ENCODE assay signal across 8 cellular contexts in genomic region chr6:32968093-32968769, GRCh38. TPM values are rescaled to one million over a fixed set of nuclear protein-coding genes. Genes with fewer than 3 reads are reported as not detected.
DNase-seq lines count a peak whose midpoint lies in the region; ATAC-seq and TF ChIP-seq lines count a peak whose summit lies in the region.

BRD2 (plus strand) TSS chr6:32968594; CDS start chr6:32972899, 4,305 bp downstream.

- peaks cover 41 to 59% (median 42%) of the 10 kb centered on the region in 3 donors for H3K4me1 Mint-ChIP-seq in T-cell

- in situ Hi-C loops in transverse colon (cut with MboI; ENCODE audit: low pct_ligation_motif_present in 1 of 4, low pct_unique_long_range_greater_than_20kb in 1 of 4, low sequenced_read_pairs in 3 of 4), result loop anchor here in 1 of 4 donors (25.0 kb wide), 1 partner anchor 444 kb away; the partner anchor contains the start of genes CUTA, PHF1 and SYNGAP1

- H3K27ac ChIP-seq in adipose tissue (ENCODE audit: low read depth, low read length) (peak within 1 kb of the TSS; percentile 100), transverse colon (peak within 1 kb of the TSS; percentile 98 to 100 (median 99))

- 0% methylated on average over 51 to 55 of the region's 55 CpGs for WGBS in adipose tissue, 3 donors
- WGBS in transverse colon (ENCODE audit: low coverage in 1 of 2), 2 donors, result 0% methylated on average over 38 of the region's 55 CpGs; no CpG with 5 or more reads in 1 of the 2 donors

- CTCF ChIA-PET in T-cell (lab: Charles Lee), result interaction anchor here (0.6 to 14.4 kb wide), 14 partner anchors 10 to 115 kb away, joined by 3 to 207 read pairs (median 5); partner anchors contain the start of genes HLA-DMA (in 1 of the 2), HLA-DMB (in 1 of the 2), HLA-DPB1 (in 1 of the 2) and PSMB9 (in 1 of the 2)

- DNase-seq in GF-D8 (lab: John Stamatoyannopoulos, UW), result peak; percentile 88
- DNase-seq in NCI-H1436 (lab: John Stamatoyannopoulos, UW), result peak; percentile 94
- peak; percentile 92 to 98 (median 96) for DNase-seq in T-cell
- peak; percentile 99 for DNase-seq in cardiac septum (ENCODE audit: low spot score)
- DNase-seq in pons (ENCODE audit: low spot score), result peak; percentile 99
- peak; percentile 97 for DNase-seq in transverse colon

- TF ChIP-seq EP300 in transverse colon (IDR thresholded peaks at IDR 0.05; ENCODE audit: low read depth), result no peak

- peaks cover 6 to 32% (median 23%) of the 10 kb centered on the region in 4 donors for H3K4me1 ChIP-seq in transverse colon

- ATAC-seq in HG02678 (IDR thresholded peaks at IDR 0.05; ENCODE audit: unreplicated experiment) (peak; percentile 41), T-cell (replicated peaks in 1 of 4) (peak; percentile 47 to 57 (median 52))

- peak within 1 kb of the TSS; percentile 93 to 99 for H3K27ac Mint-ChIP-seq in T-cell

- POLR2A ChIA-PET in T-cell (lab: Charles Lee), result interaction anchor here (0.5 to 1.3 kb wide), 12 partner anchors 10 to 1450 kb away, joined by 3 to 8 read pairs (median 4); partner anchors contain the start of genes HLA-DMA (in 1 of the 2), PSMB9 (in 1 of the 2) and TAP1 (in 1 of the 2)

- intact Hi-C loops in cardiac septum (cut with DNase I) (loop anchor here (2.0 to 5.0 kb wide), 2 partner anchors 81 to 115 kb away; partner anchors contain the start of gene TAP1), transverse colon (cut with DNase I; ENCODE audit: low total_unique reads) (no loop called here)

- H3K36me3 ChIP-seq in transverse colon, result no peaks in the 10 kb centered on the region

- TF ChIP-seq POLR2A in transverse colon (IDR thresholded peaks at IDR 0.05), result peak; percentile 98

- no peaks in the 10 kb centered on the region for H3K9me3 ChIP-seq in transverse colon

- H3K4me3 ChIP-seq in transverse colon, result peak within 1 kb of the TSS; percentile 63 to 86 (median 77)

- H3K27me3 Mint-ChIP-seq in T-cell, result no peaks in the 10 kb centered on the region

- TF ChIP-seq CTCF in transverse colon (IDR thresholded peaks at IDR 0.05), result no peak

- peaks cover 13% of the 10 kb centered on the region for H3K36me3 Mint-ChIP-seq in T-cell

- no peaks in the 10 kb centered on the region for H3K27me3 ChIP-seq in transverse colon

- H3K4me3 Mint-ChIP-seq in T-cell, result peak within 1 kb of the TSS; percentile 96 to 99 (median 99)

- no peaks in the 10 kb centered on the region for H3K9me3 Mint-ChIP-seq in T-cell

RNA-seq across cellular contexts. Expression of gene BRD2, which starts in this region (rescaled TPM):
- total RNA-seq in T-cell (100 to 1,000 TPM; 320 to 383 (median 358) TPM), cardiac septum (88.7 TPM), transverse colon (100 to 1,000 TPM; 116 to 612 (median 238) TPM)
- 100 to 1,000 TPM in 2 of 3 donors, 10 to 100 TPM in 1; 83.9 to 118 (median 116) TPM for polyA plus RNA-seq in adipose tissue

Comparison
In these comparisons a context has a peak if more than half of its experiments do, and no peak if none do; other contexts are left out.
1. Peak in every context shown above with its lines: DNase-seq, ATAC-seq, H3K4me3 ChIP-seq and H3K27ac ChIP-seq.